Comparison of ENCODE assay signal across 20 cellular contexts in the genomic region with DNA sequence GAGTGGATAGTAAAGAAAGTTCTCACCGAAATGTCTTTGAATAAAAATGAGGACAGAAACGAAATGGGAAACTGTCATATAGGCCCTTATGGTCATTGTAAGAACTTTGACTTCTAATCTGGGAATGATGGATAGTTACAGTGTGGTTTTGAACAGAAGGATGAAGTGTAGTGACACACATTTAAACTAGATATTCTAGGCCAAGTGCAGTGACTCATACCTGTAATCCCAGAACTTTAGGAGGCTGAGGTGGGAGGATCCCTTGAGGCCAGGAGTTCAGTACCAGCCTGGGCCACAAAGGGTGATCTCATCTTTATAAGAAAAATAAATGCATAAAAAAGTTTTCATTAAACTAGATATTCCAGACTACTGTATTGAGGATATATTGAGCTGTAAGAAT.
DNase-seq lines count a peak whose midpoint lies in the region; ATAC-seq and TF ChIP-seq lines count a peak whose summit lies in the region.
"Had no signal": no experiment of that assay in that cellular context is flagged by ENCODE, and none has a peak within 500 bp of the region (broad histone marks: within the 10 kb centered on the region; RNA-seq: fewer than 3 reads in every experiment).

No MANE protein-coding gene starts in this region.

- H3K9me3 ChIP-seq in prostate gland (no peaks in the 10 kb centered on the region), PC-3 (ENCODE audit: low read length) (no peaks in the 10 kb centered on the region)

- CTCF ChIA-PET in PC-3 (lab: Charles Lee) = no interaction called here

- no peaks in the 10 kb centered on the region for H4K20me1 ChIP-seq in PC-3 (ENCODE audit: low read length)

- no peak overlapping the region for H2AFZ ChIP-seq in PC-3 (ENCODE audit: low read length)

- H3K9ac ChIP-seq in PC-3 (ENCODE audit: low read length) = no peak overlapping the region

- intact Hi-C loops in prostate gland (cut with DNase I) = no loop called here
- intact Hi-C loops in PC-3 (cut with micrococcal nuclease) = no loop called here

- peak; percentile 7 for DNase-seq in Daoy (ENCODE audit: low read depth)
- peak; percentile 24 for DNase-seq in M059J (ENCODE audit: low read depth)
- DNase-seq in epithelial cell of esophagus (ENCODE audit: low read depth) = peak; percentile 16
- no peak for DNase-seq in prostate gland (ENCODE audit: low spot score)
- DNase-seq in putamen (ENCODE audit: low spot score) = no peak
- DNase-seq in T-helper 2 cell = no peak
- no peak for DNase-seq in PC-3
- DNase-seq: 8988T, ACHN, Calu3, GOT3, HCEC 1CT, Karpas-422, NCI-H2029, NCI-H526 treated with DMSO at 0.1 percent for 48 hours, SHP77 had no signal

- H3K4me2 ChIP-seq in PC-3 (ENCODE audit: low read length) = no peak overlapping the region

- H3K36me3 ChIP-seq in prostate gland (no peaks in the 10 kb centered on the region), PC-3 (ENCODE audit: low read depth, low read length) (no peaks in the 10 kb centered on the region)

- no peak for ATAC-seq in HG03432 (IDR thresholded peaks at IDR 0.05; ENCODE audit: unreplicated experiment)
- no peak for ATAC-seq in PC-3
- ATAC-seq: Panc1 had no signal

- H3F3A ChIP-seq in PC-3 (ENCODE audit: low read length, unreplicated experiment) = no peaks in the 10 kb centered on the region

- H3K9me2 ChIP-seq in PC-3 (replicated peaks; ENCODE audit: low read length) = no peaks in the 10 kb centered on the region

- TF ChIP-seq CTCF in epithelial cell of esophagus (IDR thresholded peaks at IDR 0.05; ENCODE audit: insufficient read depth, low read depth, low read length, missing control alignments) = no peak
- no peak for TF ChIP-seq CTCF in prostate gland (IDR thresholded peaks at IDR 0.05)
- no peak for TF ChIP-seq CTCF in PC-3 (conservative IDR thresholded peaks at IDR 0.05; ENCODE audit: low read depth, low read length)

- no peaks in the 10 kb centered on the region for H3K79me2 ChIP-seq in PC-3 (ENCODE audit: low read length)

- H3K27ac ChIP-seq in prostate gland (peak overlapping the region; percentile 6 to 21), PC-3 (ENCODE audit: low read length) (no peak overlapping the region)
- H3K27ac ChIP-seq: HL-60, RWPE1 had no signal

- H3K27me3 ChIP-seq in prostate gland (replicated peaks; ENCODE audit: insufficient read depth) (no peaks in the 10 kb centered on the region), PC-3 (ENCODE audit: low read length) (peaks cover 15% of the 10 kb centered on the region; the same call in 1 of the 2 replicates)

- H3K4me3 ChIP-seq in epithelial cell of esophagus (ENCODE audit: low read length) = no peak overlapping the region
- H3K4me3 ChIP-seq in prostate gland = no peak overlapping the region
- H3K4me3 ChIP-seq in PC-3 (ENCODE audit: low read length) = no peak overlapping the region

- WGBS in prostate gland = 83% methylated on average over 2 of the region's 2 CpGs

- BruUV-seq in PC-3 (replicated peaks; lab: Mats Ljungman, UMichigan) = no TSS peak

- H3K4me1 ChIP-seq in prostate gland (replicated peaks) (no peaks in the 10 kb centered on the region), PC-3 (ENCODE audit: insufficient read depth, low read length) (no peaks in the 10 kb centered on the region)

- TF ChIP-seq POLR2A in prostate gland (IDR thresholded peaks at IDR 0.05) = no peak

- POLR2A ChIA-PET in PC-3 (lab: Charles Lee; ENCODE audit: unreplicated experiment) = no interaction called here

Comparison
In these comparisons a context has a peak if more than half of its experiments do, and no peak if none do; other contexts are left out.
1. DNase-seq: peak in Daoy (single experiment), M059J (single experiment) and epithelial cell of esophagus (single experiment); none in prostate gland (single experiment), putamen (single experiment), T-helper 2 cell (0 of 5) and PC-3 (single experiment).